ENCODE assay signal across 2 cellular contexts in genomic region chr1:172529304-172529703, GRCh38.
TF ChIP-seq lines count a peak whose summit lies in the region.

No MANE protein-coding gene starts in this region.

TF ChIP-seq in HepG2, 621 proteins besides CTCF, POLR2A, EP300 and RAD21:
- TF ChIP-seq RARG (CRISPR knock-in tag; IDR thresholded peaks at IDR 0.05; ENCODE audit: low read depth), result no peak
- TF ChIP-seq TCF7 (IDR thresholded peaks at IDR 0.05; ENCODE audit: low read depth), result peak; percentile 76
- peak; percentile 57; the same call in 1 of the 2 replicates for TF ChIP-seq BHLHE40 (IDR thresholded peaks at IDR 0.05; ENCODE audit: low read length)
- no peak for TF ChIP-seq REL (CRISPR knock-in tag; conservative IDR thresholded peaks at IDR 0.05)
- TF ChIP-seq TARDBP (CRISPR knock-in tag; IDR thresholded peaks at IDR 0.05), result no peak
- TF ChIP-seq ZNF138 (CRISPR knock-in tag; IDR thresholded peaks at IDR 0.05; ENCODE audit: low read depth), result no peak
TF ChIP-seq in HepG2: peak in this region for 2.

TF ChIP-seq in K562, 482 proteins besides CTCF, POLR2A, EP300 and RAD21:
- TF ChIP-seq E2F6 (IDR thresholded peaks at IDR 0.05; ENCODE audit: borderline replicate concordance in 1 of 2, extremely low read depth in 1 of 2, insufficient read depth in 1 of 2, insufficient read length in 1 of 2, low read depth in 1 of 2, low read length in 1 of 2, poor library complexity in 1 of 2, severe bottlenecking in 1 of 2) (peak in 1 of 2 experiments; percentile 71), KAT7 (CRISPR knock-in tag; IDR thresholded peaks at IDR 0.05; ENCODE audit: borderline replicate concordance) (0 out of 2 replicates have a peak, but pooled peaks have one; percentile 17), MGA (IDR thresholded peaks at IDR 0.05) (0 out of 2 replicates have a peak, but pooled peaks have one; percentile 14), ZNF511 (CRISPR knock-in tag; IDR thresholded peaks at IDR 0.05) (no peak), L3MBTL2 (IDR thresholded peaks at IDR 0.05) (peak; percentile 23; the same call in 1 of the 2 replicates)
